Comparison of ENCODE assay signal across 28 cellular contexts in the genomic region with DNA sequence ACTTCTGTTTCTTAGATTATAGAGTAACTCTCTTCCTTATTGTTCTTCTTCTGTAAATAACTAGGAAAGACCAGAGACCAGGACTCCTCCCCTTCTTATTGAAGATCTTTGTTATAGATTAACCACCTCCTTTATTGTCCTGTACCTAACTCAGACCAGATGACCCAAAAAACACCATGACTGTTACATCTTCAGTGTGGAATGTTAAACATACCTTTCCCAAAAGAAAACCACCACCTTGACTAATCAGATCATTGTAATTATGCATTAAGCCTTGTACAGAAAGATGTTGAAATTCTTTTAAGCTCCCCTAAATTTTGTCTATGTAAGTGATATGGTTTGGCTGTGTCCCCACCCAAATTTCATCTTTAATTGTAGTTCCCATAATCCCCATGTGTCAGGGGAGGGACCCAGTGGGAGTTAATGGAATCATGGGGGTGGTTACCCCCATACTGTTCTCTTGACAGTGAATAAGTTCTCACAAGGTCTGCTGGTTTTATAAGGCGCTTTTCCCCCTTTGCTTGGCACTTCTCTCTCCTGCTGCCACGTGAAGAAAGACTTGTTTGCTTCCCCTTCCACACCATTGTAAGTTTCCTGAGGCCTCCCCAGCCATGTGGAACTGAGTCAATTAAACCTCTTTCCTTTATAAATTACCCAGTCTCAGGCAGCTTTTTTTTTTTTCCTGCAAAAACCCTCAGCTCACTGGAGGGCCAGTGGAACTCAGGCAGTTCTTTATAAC. TPM values are rescaled to one million over a fixed set of nuclear protein-coding genes. Genes with fewer than 3 reads are reported as not detected.
DNase-seq lines count a peak whose midpoint lies in the region; ATAC-seq and TF ChIP-seq lines count a peak whose summit lies in the region.
"Had no signal": no experiment of that assay in that cellular context is flagged by ENCODE, and none has a peak within 500 bp of the region (broad histone marks: within the 10 kb centered on the region; RNA-seq: fewer than 3 reads in every experiment).

No MANE protein-coding gene starts in this region.

- no peaks in the 10 kb centered on the region for H3K79me1 ChIP-seq in mesenchymal stem cell (replicated peaks; ENCODE audit: low read length, poor library complexity, severe bottlenecking)

- TF ChIP-seq CTCF in endodermal cell (conservative IDR thresholded peaks at IDR 0.05) (no peak), mammary epithelial cell (conservative IDR thresholded peaks at IDR 0.05 in 1 of 2, IDR thresholded peaks at IDR 0.05 in 1 of 2; ENCODE audit: extremely low read depth in 1 of 2, insufficient read depth in 1 of 2, low read depth in 1 of 2, low read length in 2 of 2) (no peak)

- H3K4me3 Mint-ChIP-seq in activated T-cell treated with anti-CD3 and anti-CD28 coated beads, Interleukin-2, amount 50 U/mL, for 72 hours = no peak overlapping the region
- no peak overlapping the region for H3K4me3 Mint-ChIP-seq in activated T-cell treated with anti-CD3 and anti-CD28 coated beads, Interleukin-2, amount 50 U/mL, for 4 hours
- H3K4me3 Mint-ChIP-seq in endodermal cell = no peak overlapping the region
- H3K4me3 Mint-ChIP-seq: activated naive CD8-positive, alpha-beta T cell treated with anti-CD3 and anti-CD28 coated beads for 36 hours; B cell; IgD-negative memory B cell; neural crest cell had no signal

- intact Hi-C loops in mammary epithelial cell (cut with micrococcal nuclease) = no loop called here

- WGBS in endodermal cell (ENCODE audit: insufficient coverage in 1 of 2, insufficient read length in 1 of 2), 2 experiments = 70 to 72% methylated on average over 2 of the region's 2 CpGs
- WGBS in mesenchymal stem cell = 85% methylated on average over 2 of the region's 2 CpGs
- WGBS in mammary epithelial cell (ENCODE audit: low coverage, missing lambda C conversion rate) = 95% methylated on average over 2 of the region's 2 CpGs

- H2BK15ac ChIP-seq in mesenchymal stem cell (ENCODE audit: low read depth, poor library complexity, severe bottlenecking) = no peak overlapping the region

- H3K36me3 ChIP-seq in endodermal cell (ENCODE audit: control insufficient read depth, insufficient read depth, low read length) (peaks cover 21% of the 10 kb centered on the region), mesenchymal stem cell (ENCODE audit: control insufficient read depth in 1 of 2, insufficient read depth in 2 of 2, low read depth in 1 of 2, low read length in 2 of 2) (peaks cover 0 to 4% of the 10 kb centered on the region in 2 experiments), mammary epithelial cell (ENCODE audit: insufficient read depth, low read length) (no peaks in the 10 kb centered on the region)
- H3K36me3 ChIP-seq: ascending aorta, prostate gland had no signal

- H2AK5ac ChIP-seq in mesenchymal stem cell (ENCODE audit: low read length, severe bottlenecking) = no peak overlapping the region

- no peak overlapping the region for H3K23ac ChIP-seq in mesenchymal stem cell (ENCODE audit: low read length in 2 of 2)

- peaks cover 1 to 4% of the 10 kb centered on the region in 2 donors for H3K36me3 Mint-ChIP-seq in activated T-cell treated with anti-CD3 and anti-CD28 coated beads, Interleukin-2, amount 50 U/mL, for 72 hours (ENCODE audit: insufficient read depth in 2 of 2)
- H3K36me3 Mint-ChIP-seq in activated T-cell treated with anti-CD3 and anti-CD28 coated beads, Interleukin-2, amount 50 U/mL, for 4 hours (ENCODE audit: insufficient read depth) = peaks cover 25% of the 10 kb centered on the region
- H3K36me3 Mint-ChIP-seq in endodermal cell (ENCODE audit: low read depth) = peaks cover 26% of the 10 kb centered on the region

- no peaks in the 10 kb centered on the region for H3K9me3 ChIP-seq in endodermal cell (ENCODE audit: control insufficient read depth, low read length)
- no peaks in the 10 kb centered on the region for H3K9me3 ChIP-seq in mesenchymal stem cell (ENCODE audit: control insufficient read depth, low read length)
- H3K9me3 ChIP-seq in mammary epithelial cell (replicated peaks; ENCODE audit: insufficient read depth, low read length) = no peaks in the 10 kb centered on the region
- H3K9me3 ChIP-seq: ascending aorta, heart left ventricle, prostate gland, SK-N-SH, upper lobe of right lung had no signal

- in situ Hi-C loops in mammary epithelial cell (cut with MboI; ENCODE audit: low sequenced_read_pairs in 2 of 2) = no loop called here

- CTCF ChIA-PET in mammary epithelial cell (lab: Charles Lee; ENCODE audit: low non-redundant PET) = no interaction called here

- H3K27ac ChIP-seq in endodermal cell (ENCODE audit: low read depth, low read length) (no peak overlapping the region), mesenchymal stem cell (ENCODE audit: low read length, poor library complexity, severe bottlenecking) (peak overlapping the region; percentile 30), mammary epithelial cell (ENCODE audit: insufficient read depth, low read depth, low read length) (no peak overlapping the region)
- H3K27ac ChIP-seq: ascending aorta, heart left ventricle, prostate gland, upper lobe of right lung had no signal

- H3K4me2 ChIP-seq in mesenchymal stem cell (ENCODE audit: low read length, poor library complexity, severe bottlenecking) (no peak overlapping the region), mammary epithelial cell (ENCODE audit: insufficient read depth, low read depth, low read length) (no peak overlapping the region)
- H3K4me2 ChIP-seq: SK-N-SH had no signal

- H4K20me1 ChIP-seq in mammary epithelial cell (ENCODE audit: insufficient read depth, low read length) = no peaks in the 10 kb centered on the region

- no peak for ATAC-seq in activated T-cell treated with anti-CD3 and anti-CD28 coated beads, Interleukin-2, amount 50 U/mL, for 72 hours (replicated peaks in 1 of 2)
- no peak for ATAC-seq in activated T-cell treated with anti-CD3 and anti-CD28 coated beads, Interleukin-2, amount 50 U/mL, for 4 hours
- ATAC-seq in GM21576 (IDR thresholded peaks at IDR 0.05; ENCODE audit: unreplicated experiment) (no peak), HG02610 (IDR thresholded peaks at IDR 0.05; ENCODE audit: unreplicated experiment) (no peak)
- ATAC-seq: GM12878, heart left ventricle, left ventricle myocardium superior, upper lobe of right lung had no signal

- no peaks in the 10 kb centered on the region for H3K9me3 Mint-ChIP-seq in activated T-cell treated with anti-CD3 and anti-CD28 coated beads, Interleukin-2, amount 50 U/mL, for 72 hours
- H3K9me3 Mint-ChIP-seq in activated T-cell treated with anti-CD3 and anti-CD28 coated beads, Interleukin-2, amount 50 U/mL, for 4 hours = no peaks in the 10 kb centered on the region
- H3K9me3 Mint-ChIP-seq in endodermal cell = no peaks in the 10 kb centered on the region
- H3K9me3 Mint-ChIP-seq: activated naive CD8-positive, alpha-beta T cell treated with anti-CD3 and anti-CD28 coated beads for 36 hours; activated T-helper 2 cell treated with anti-CD3 and anti-CD28 coated beads, Interferon-gamma antibody, Interleukin-2, Interleukin-4, amounts not matched to agents 10 μg/mL and 5 μg/mL and 100 μg/mL, durations not matched to agents 14 hours and 24 hours and 36 hours; IgD-negative memory B cell; neural crest cell had no signal

- H3K27ac Mint-ChIP-seq in activated T-cell treated with anti-CD3 and anti-CD28 coated beads, Interleukin-2, amount 50 U/mL, for 72 hours = peak overlapping the region; percentile 1
- H3K27ac Mint-ChIP-seq in endodermal cell = peak overlapping the region; percentile 33
- H3K27ac Mint-ChIP-seq: activated naive CD8-positive, alpha-beta T cell treated with anti-CD3 and anti-CD28 coated beads for 36 hours; activated T-helper 2 cell treated with anti-CD3 and anti-CD28 coated beads, Interferon-gamma antibody, Interleukin-2, Interleukin-4, amounts not matched to agents 10 μg/mL and 5 μg/mL and 100 μg/mL, durations not matched to agents 14 hours and 24 hours and 36 hours; B cell; IgD-negative memory B cell had no signal

- no peak overlapping the region for H2BK12ac ChIP-seq in mesenchymal stem cell (ENCODE audit: low read length in 2 of 2)

- peaks cover 4% of the 10 kb centered on the region for H3K4me1 Mint-ChIP-seq in activated T-cell treated with anti-CD3 and anti-CD28 coated beads, Interleukin-2, amount 50 U/mL, for 72 hours (ENCODE audit: low read depth)
- no peaks in the 10 kb centered on the region for H3K4me1 Mint-ChIP-seq in activated T-cell treated with anti-CD3 and anti-CD28 coated beads, Interleukin-2, amount 50 U/mL, for 4 hours (ENCODE audit: low read depth)
- H3K4me1 Mint-ChIP-seq in endodermal cell = peaks cover 20% of the 10 kb centered on the region
- H3K4me1 Mint-ChIP-seq: activated naive CD8-positive, alpha-beta T cell treated with anti-CD3 and anti-CD28 coated beads for 36 hours; IgD-negative memory B cell had no signal

- H3K27me3 ChIP-seq in endodermal cell (ENCODE audit: control insufficient read depth, insufficient read depth, low read length, poor library complexity, severe bottlenecking) = no peaks in the 10 kb centered on the region
- H3K27me3 ChIP-seq in mesenchymal stem cell (ENCODE audit: control insufficient read depth in 1 of 2, insufficient read depth in 1 of 2, low read length in 2 of 2) = no peaks in the 10 kb centered on the region
- H3K27me3 ChIP-seq in mammary epithelial cell (ENCODE audit: insufficient read depth, low read length) = no peaks in the 10 kb centered on the region
- H3K27me3 ChIP-seq: ascending aorta, heart left ventricle, upper lobe of right lung had no signal

- no peak overlapping the region for H2BK5ac ChIP-seq in mesenchymal stem cell (ENCODE audit: low read depth, low read length, poor library complexity, severe bottlenecking)

- dilution Hi-C loops in mammary epithelial cell (cut with HindIII; ENCODE audit: low sequenced_read_pairs) = no loop called here

- no peak overlapping the region for H3K18ac ChIP-seq in mesenchymal stem cell (ENCODE audit: low read depth in 1 of 2, low read length in 2 of 2)

- H4K91ac ChIP-seq in mesenchymal stem cell (ENCODE audit: low read length) = no peak overlapping the region

- DNase-seq in activated T-cell treated with anti-CD3 and anti-CD28 coated beads, Interleukin-2, amount 50 U/mL, for 72 hours = no peak
- no peak for DNase-seq in activated T-cell treated with anti-CD3 and anti-CD28 coated beads, Interleukin-2, amount 50 U/mL, for 4 hours
- DNase-seq in endodermal cell = no peak
- no peak for DNase-seq in mesenchymal stem cell
- DNase-seq in H4 (ENCODE audit: low spot score) = no peak
- no peak for DNase-seq in mammary epithelial cell
- DNase-seq: activated CD4-positive, alpha-beta T cell treated with anti-CD3 and anti-CD28 coated beads, Interleukin-2, amount 50 U/mL, for 1 hour; activated naive CD8-positive, alpha-beta T cell treated with anti-CD3 and anti-CD28 coated beads for 36 hours; central memory CD4-positive, alpha-beta T cell; DND-41; erythroblast; HCEC 1CT; heart left ventricle; left ventricle myocardium superior; NCI-H1417; NCI-H2081 treated with DMSO at 0.1 percent for 48 hours; NCI-H446 treated with DMSO at 0.1 percent for 48 hours; upper lobe of right lung had no signal

- no peaks in the 10 kb centered on the region for H3K79me2 ChIP-seq in mammary epithelial cell (ENCODE audit: insufficient read depth, low read length)

- no peak overlapping the region for H3K14ac ChIP-seq in mesenchymal stem cell (ENCODE audit: low read length in 2 of 2)

- no peak overlapping the region for H2BK120ac ChIP-seq in mesenchymal stem cell (ENCODE audit: low read depth, low read length)

- H3K4me1 ChIP-seq in endodermal cell (ENCODE audit: control insufficient read depth, insufficient read depth, low read length) (no peaks in the 10 kb centered on the region), mesenchymal stem cell (ENCODE audit: control insufficient read depth, insufficient read depth, low read depth, low read length) (peaks cover 5% of the 10 kb centered on the region), mammary epithelial cell (ENCODE audit: insufficient read depth, low read length) (no peaks in the 10 kb centered on the region)
- H3K4me1 ChIP-seq: ascending aorta, heart left ventricle, prostate gland, upper lobe of right lung had no signal

- H3K9ac ChIP-seq in endodermal cell (ENCODE audit: extremely low read depth, low read length, poor library complexity, severe bottlenecking) = no peak overlapping the region
- no peak overlapping the region for H3K9ac ChIP-seq in mesenchymal stem cell (ENCODE audit: low read length)
- no peak overlapping the region for H3K9ac ChIP-seq in mammary epithelial cell (ENCODE audit: insufficient read depth, low read length)
- H3K9ac ChIP-seq: SK-N-SH had no signal

- H2AFZ ChIP-seq in mesenchymal stem cell (ENCODE audit: low read depth, low read length) (no peak overlapping the region), mammary epithelial cell (ENCODE audit: low read depth, low read length) (no peak overlapping the region)

- H3K4ac ChIP-seq in mesenchymal stem cell (ENCODE audit: low read depth in 1 of 2, low read length in 2 of 2) = no peak overlapping the region

- H4K8ac ChIP-seq in mesenchymal stem cell (ENCODE audit: low read length) = no peak overlapping the region

- H3K4me3 ChIP-seq in endodermal cell (ENCODE audit: low read length) (no peak overlapping the region), mesenchymal stem cell (ENCODE audit: insufficient read depth in 1 of 2, low read depth in 1 of 2, low read length in 2 of 2) (no peak overlapping the region), mammary epithelial cell (replicated peaks in 1 of 3; ENCODE audit: insufficient read depth in 1 of 3, low read depth in 2 of 3, low read length in 3 of 3) (no peak overlapping the region)
- H3K4me3 ChIP-seq: ascending aorta, GM12878, heart left ventricle, prostate gland, upper lobe of right lung had no signal

- no TSS peak for BruUV-seq in mammary epithelial cell (replicated peaks; lab: Mats Ljungman, UMichigan)

- H3K27me3 Mint-ChIP-seq in activated T-cell treated with anti-CD3 and anti-CD28 coated beads, Interleukin-2, amount 50 U/mL, for 72 hours (ENCODE audit: low read depth) = no peaks in the 10 kb centered on the region
- H3K27me3 Mint-ChIP-seq in activated T-cell treated with anti-CD3 and anti-CD28 coated beads, Interleukin-2, amount 50 U/mL, for 4 hours (ENCODE audit: low read depth) = no peaks in the 10 kb centered on the region
- H3K27me3 Mint-ChIP-seq in endodermal cell (ENCODE audit: insufficient read depth) = no peaks in the 10 kb centered on the region
- H3K27me3 Mint-ChIP-seq: activated naive CD8-positive, alpha-beta T cell treated with anti-CD3 and anti-CD28 coated beads for 36 hours; B cell; IgD-negative memory B cell had no signal

RNA-seq across cellular contexts. Expression of a gene that starts 26.3 kb away (rescaled TPM):
- total RNA-seq in activated T-cell treated with anti-CD3 and anti-CD28 coated beads, Interleukin-2, amount 50 U/mL, for 72 hours = 10 to 100 TPM; 12.4 to 15.3 TPM
- 10 to 100 TPM in 2 of 3 donors, 1 to 10 TPM in 1; 9.4 to 12.7 (median 11.0) TPM for total RNA-seq in activated T-cell treated with anti-CD3 and anti-CD28 coated beads, Interleukin-2, amount 50 U/mL, for 4 hours
- 10 to 100 TPM; 28.1 TPM for total RNA-seq in endodermal cell
- 11.4 TPM for polyA plus RNA-seq in endodermal cell (2013, experiment 1 of 2)
- polyA plus RNA-seq in endodermal cell (2013, experiment 2 of 2) = 12.8 TPM
- polyA plus RNA-seq in mesenchymal stem cell (2013, experiment 1 of 2) = 22.6 TPM
- 23.2 TPM for polyA plus RNA-seq in mesenchymal stem cell (2013, experiment 2 of 2)
- total RNA-seq in H4 (2014; rRNA removed; shearing (Covaris generic)) = 12.2 and 18.5 TPM in 2 replicates
- total RNA-seq in mammary epithelial cell = 1 to 10 TPM; 5.4 to 7.8 TPM
- polyA plus RNA-seq in mammary epithelial cell = 5.0 TPM
- 5.4 TPM for polyA minus RNA-seq in mammary epithelial cell
